ENCODE assay signal across 9 cellular contexts in genomic region chr11:326842-327580, GRCh38. TPM values are rescaled to one million over a fixed set of nuclear protein-coding genes. Genes with fewer than 3 reads are reported as not detected.
A peak's percentile ranks its signal among the peaks of the same experiment; 100 is the strongest.
DNase-seq lines count a peak whose midpoint lies in the region; ATAC-seq, FAIRE-seq and TF ChIP-seq lines count a peak whose summit lies in the region.
"Had no signal": no experiment of that assay in that cellular context is flagged by ENCODE, and none has a peak within 500 bp of the region (broad histone marks: within the 10 kb centered on the region; RNA-seq: fewer than 3 reads in every experiment).

No MANE protein-coding gene starts in this region.

- TF ChIP-seq RAD21 in A549 (conservative IDR thresholded peaks at IDR 0.05 in 1 of 2, IDR thresholded peaks at IDR 0.05 in 1 of 2) = no peak

- H3K27ac ChIP-seq in A549 = peak overlapping the region in 1 of 2 experiments; percentile 57; a peak in 3 of 6 replicates

- H3K9me3 ChIP-seq in A549 (no peaks in the 10 kb centered on the region), MG63 (peaks cover 6% of the 10 kb centered on the region)

- 0 out of 3 replicates have a peak overlapping the region, but pooled peaks have one; percentile 22 for H3K4me2 ChIP-seq in A549

- no peak for TF ChIP-seq POLR2A in A549 (IDR thresholded peaks at IDR 0.05; ENCODE audit: low read length)

- H3K36me3 ChIP-seq in MG63 = no peaks in the 10 kb centered on the region

- H3K4me1 ChIP-seq in A549 = peaks cover 9% of the 10 kb centered on the region; the same call in 1 of the 3 replicates

- FAIRE-seq in A549 (lab: Jason Lieb, UNC) = no peak
- FAIRE-seq: frontal cortex had no signal

- DNase-seq in A549 (ENCODE audit: low read depth in 1 of 2, low spot score in 1 of 2) (no peak), germinal center (ENCODE audit: low spot score) (peak; percentile 55), posterior vena cava (ENCODE audit: low spot score) (peak; percentile 96), AG20443 (ENCODE audit: low spot score) (no peak), MG63 (no peak)
- DNase-seq in activated T-cell treated with anti-CD3 and anti-CD28 coated beads, Interleukin-2, amount 50 U/mL, for 1 hour = peak; percentile 63

- intact Hi-C loops in posterior vena cava (cut with DNase I) = no loop called here

- no peak overlapping the region for H3K4me3 ChIP-seq in A549
- H3K4me3 ChIP-seq in MG63 = no peak overlapping the region

- CTCF ChIA-PET in A549 (lab: Yijun Ruan, JAX) = interaction anchor here (1.0 to 1.6 kb wide), 4 partner anchors 10 to 22 kb away, joined by 3 to 5 read pairs (median 4); no protein-coding TSS in a partner anchor

- no peaks in the 10 kb centered on the region for H3K27me3 ChIP-seq in MG63

- peak in 1 of 2 experiments; percentile 13; a peak in 1 of 6 replicates for ATAC-seq in A549
- peak; percentile 56 for ATAC-seq in GM19372 (IDR thresholded peaks at IDR 0.05; ENCODE audit: low read depth, unreplicated experiment)
- ATAC-seq in HG03521 (IDR thresholded peaks at IDR 0.05; ENCODE audit: unreplicated experiment) = peak; percentile 55

- no peak for TF ChIP-seq EP300 in A549 (IDR thresholded peaks at IDR 0.05)

- 56% methylated on average over 17 of the region's 19 CpGs for WGBS in A549 (ENCODE audit: missing lambda C conversion rate)

- no peak for TF ChIP-seq CTCF in A549 (IDR thresholded peaks at IDR 0.05)

- POLR2A ChIA-PET in A549 (lab: Yijun Ruan, JAX) = no interaction called here

TF ChIP-seq in A549, 52 proteins besides CTCF, POLR2A, EP300 and RAD21:
- no peak for TF ChIP-seq NR3C1 (IDR thresholded peaks at IDR 0.05)
- TF ChIP-seq HOXB13 (CRISPR knock-in tag; IDR thresholded peaks at IDR 0.05; ENCODE audit: low read depth) = no peak
- no peak for TF ChIP-seq RNF2 (IDR thresholded peaks at IDR 0.05; ENCODE audit: borderline replicate concordance, low read depth)
- TF ChIP-seq EHMT2 (IDR thresholded peaks at IDR 0.05; ENCODE audit: low read depth) = no peak
- no peak for TF ChIP-seq CHD4 (IDR thresholded peaks at IDR 0.05; ENCODE audit: borderline replicate concordance)
- TF ChIP-seq HMGXB4 (CRISPR knock-in tag; IDR thresholded peaks at IDR 0.05; ENCODE audit: borderline replicate concordance) = no peak
- TF ChIP-seq FOXS1 (CRISPR knock-in tag; IDR thresholded peaks at IDR 0.05) = no peak
- TF ChIP-seq POLR2AphosphoS2 (conservative IDR thresholded peaks at IDR 0.05; ENCODE audit: low read length) = no peak

RNA-seq across cellular contexts. Expression of gene IFITM3, which starts 6.4 kb away (rescaled TPM):
- polyA plus RNA-seq in A549 (2011; rRNA removed) (8.6 and 10.8 TPM in 2 replicates), A549 (2017; fragmentation: RNase III; extraction: RNeasy Plus Mini Kit Qiagen cat#74134 plus additional on column Dnase treatment) (8.3 to 13.5 TPM (median 11.3 TPM) in 3 replicates)
- polyA plus RNA-seq in A549 (2012; cell fraction: cytosol; rRNA removed) = 8.4 and 9.0 TPM in 2 replicates
- polyA plus RNA-seq in A549 (2012; cell fraction: nucleus; rRNA removed) = 5.0 and 5.5 TPM in 2 replicates
- polyA minus RNA-seq in A549 (2011; rRNA and poly(A)+ RNA removed) = 15.9 and 20.7 TPM in 2 replicates
- 1,000 to 10,000 TPM; 1,080 to 1,276 TPM for total RNA-seq in posterior vena cava
- total RNA-seq in MG63 (2014; rRNA removed; shearing (Covaris generic); ENCODE audit: low replicate concordance) = 62.7 and 85.0 TPM in 2 replicates

RNA-seq across cellular contexts. Expression of gene IFITM1, which starts 13.2 kb away (rescaled TPM):
- polyA plus RNA-seq in A549 (2011; rRNA removed) (1.7 and 2.4 TPM in 2 replicates), A549 (2017; fragmentation: RNase III; extraction: RNeasy Plus Mini Kit Qiagen cat#74134 plus additional on column Dnase treatment) (0.14 to 0.16 TPM in 2 of 3 replicates, not detected in the other)
- 0.41 and 0.44 TPM in 2 replicates for polyA plus RNA-seq in A549 (2012; cell fraction: cytosol; rRNA removed)
- polyA plus RNA-seq in A549 (2012; cell fraction: nucleus; rRNA removed) = 0.21 and 0.22 TPM in 2 replicates
- polyA minus RNA-seq in A549 (2011; rRNA and poly(A)+ RNA removed) = 1.6 and 2.0 TPM in 2 replicates
- 100 to 1,000 TPM; 205 to 275 TPM for total RNA-seq in posterior vena cava
- 26.5 and 62.6 TPM in 2 replicates for total RNA-seq in MG63 (2014; rRNA removed; shearing (Covaris generic); ENCODE audit: low replicate concordance)

RNA-seq across cellular contexts. Expression of gene IFITM2, which starts 19.4 kb away (rescaled TPM):
- polyA plus RNA-seq in A549 (2011; rRNA removed) (36.4 and 61.3 TPM in 2 replicates), A549 (2017; fragmentation: RNase III; extraction: RNeasy Plus Mini Kit Qiagen cat#74134 plus additional on column Dnase treatment) (38.8 to 52.7 TPM (median 43.6 TPM) in 3 replicates)
- polyA plus RNA-seq in A549 (2012; cell fraction: cytosol; rRNA removed) = 59.6 and 59.7 TPM in 2 replicates
- polyA plus RNA-seq in A549 (2012; cell fraction: nucleus; rRNA removed) = 36.2 and 38.3 TPM in 2 replicates
- polyA minus RNA-seq in A549 (2011; rRNA and poly(A)+ RNA removed) = 41.3 and 60.9 TPM in 2 replicates
- total RNA-seq in posterior vena cava = 100 to 1,000 TPM; 647 to 724 TPM
- total RNA-seq in MG63 (2014; rRNA removed; shearing (Covaris generic); ENCODE audit: low replicate concordance) = 35.8 and 50.4 TPM in 2 replicates

RNA-seq across cellular contexts. Expression of gene IFITM5, which starts 27.7 kb away (rescaled TPM):
- not detected in 2 replicates for polyA plus RNA-seq in A549 (2011; rRNA removed)
- polyA plus RNA-seq in A549 (2012; cell fraction: cytosol; rRNA removed) = not detected in 2 replicates
- polyA plus RNA-seq in A549 (2012; cell fraction: nucleus; rRNA removed) = not detected in 2 replicates
- not detected in 3 replicates for polyA plus RNA-seq in A549 (2017; fragmentation: RNase III; extraction: RNeasy Plus Mini Kit Qiagen cat#74134 plus additional on column Dnase treatment)
- polyA minus RNA-seq in A549 (2011; rRNA and poly(A)+ RNA removed) = not detected in 2 replicates
- total RNA-seq in posterior vena cava = not detected
- total RNA-seq in MG63 (2014; rRNA removed; shearing (Covaris generic); ENCODE audit: low replicate concordance) = not detected in 2 replicates
- total RNA-seq: frontal cortex had no signal

RNA-seq across cellular contexts. Expression of gene PGGHG, which starts 38.1 kb away (rescaled TPM):
- polyA plus RNA-seq in A549 (2011; rRNA removed) (7.2 and 7.9 TPM in 2 replicates), A549 (2017; fragmentation: RNase III; extraction: RNeasy Plus Mini Kit Qiagen cat#74134 plus additional on column Dnase treatment) (12.9 to 19.5 TPM (median 18.3 TPM) in 3 replicates)
- polyA plus RNA-seq in A549 (2012; cell fraction: cytosol; rRNA removed) = 10.1 and 12.9 TPM in 2 replicates
- polyA plus RNA-seq in A549 (2012; cell fraction: nucleus; rRNA removed) = 167 and 194 TPM in 2 replicates
- 2.4 and 3.8 TPM in 2 replicates for polyA minus RNA-seq in A549 (2011; rRNA and poly(A)+ RNA removed)
- total RNA-seq in posterior vena cava = 10 to 100 TPM; 18.8 to 20.7 TPM
- total RNA-seq in MG63 (2014; rRNA removed; shearing (Covaris generic); ENCODE audit: low replicate concordance) = 1.9 and 6.2 TPM in 2 replicates

Comparison
In these comparisons a context has a peak if more than half of its experiments do, and no peak if none do; other contexts are left out.
1. DNase-seq: peak in activated T-cell treated with anti-CD3 and anti-CD28 coated beads, Interleukin-2, amount 50 U/mL, for 1 hour (single experiment), germinal center (single experiment) and posterior vena cava (single experiment); none in A549 (0 of 2), AG20443 (single experiment) and MG63 (single experiment).
2. RNA of gene IFITM3, which starts 6.4 kb away (total RNA-seq): 1,080 to 1,276 TPM in posterior vena cava; 62.7 to 85.0 TPM in MG63; every median in the first group is over 10 times any median in the second.
3. RNA of gene IFITM2, which starts 19.4 kb away (total RNA-seq): 647 to 724 TPM in posterior vena cava; 35.8 to 50.4 TPM in MG63; every median in the first group is over 10 times any median in the second.